ENCODE assay signal across 15 cellular contexts in genomic region chr1:84930329-84930728, GRCh38. TPM values are rescaled to one million over a fixed set of nuclear protein-coding genes. Genes with fewer than 3 reads are reported as not detected.
DNase-seq lines count a peak whose midpoint lies in the region; ATAC-seq and TF ChIP-seq lines count a peak whose summit lies in the region.
"Had no signal": no experiment of that assay in that cellular context is flagged by ENCODE, and none has a peak within 500 bp of the region (broad histone marks: within the 10 kb centered on the region; RNA-seq: fewer than 3 reads in every experiment).

No MANE protein-coding gene starts in this region.

- no peak overlapping the region for H3K4me3 Mint-ChIP-seq in activated CD4-positive, alpha-beta T cell treated with anti-CD3 and anti-CD28 coated beads, Interleukin-2, amount 10 ng/mL, durations not matched to agents 7 days and 5 days
- H3K4me3 Mint-ChIP-seq in MCF 10A (ENCODE audit: unreplicated experiment): no peak overlapping the region
- no peak overlapping the region for H3K4me3 Mint-ChIP-seq in WTC11
- no peak overlapping the region for H3K4me3 Mint-ChIP-seq in progenitor cell of endocrine pancreas (ENCODE audit: low read depth)
- H3K4me3 Mint-ChIP-seq: CD14-positive monocyte; CD8-positive, alpha-beta memory T cell; GM23338 had no signal

- H3K9me3 Mint-ChIP-seq in activated CD4-positive, alpha-beta T cell treated with anti-CD3 and anti-CD28 coated beads, Interleukin-2, amount 10 ng/mL, durations not matched to agents 7 days and 5 days: no peaks in the 10 kb centered on the region
- H3K9me3 Mint-ChIP-seq in MCF 10A (ENCODE audit: unreplicated experiment): no peaks in the 10 kb centered on the region
- no peaks in the 10 kb centered on the region for H3K9me3 Mint-ChIP-seq in WTC11
- H3K9me3 Mint-ChIP-seq in progenitor cell of endocrine pancreas (ENCODE audit: low read depth): no peaks in the 10 kb centered on the region
- H3K9me3 Mint-ChIP-seq: CD14-positive monocyte; CD8-positive, alpha-beta memory T cell; GM23338 had no signal

- no peak overlapping the region for H3K4me3 ChIP-seq in mammary epithelial cell (replicated peaks in 1 of 3; ENCODE audit: insufficient read depth in 1 of 3, low read depth in 2 of 3, low read length in 3 of 3)
- H3K4me3 ChIP-seq: GM23338 had no signal

- no peaks in the 10 kb centered on the region for H3K79me2 ChIP-seq in mammary epithelial cell (ENCODE audit: insufficient read depth, low read length)

- no peaks in the 10 kb centered on the region for H3K27me3 Mint-ChIP-seq in activated CD4-positive, alpha-beta T cell treated with anti-CD3 and anti-CD28 coated beads, Interleukin-2, amount 10 ng/mL, durations not matched to agents 7 days and 5 days
- H3K27me3 Mint-ChIP-seq in MCF 10A (ENCODE audit: insufficient read depth, unreplicated experiment) (no peaks in the 10 kb centered on the region), WTC11 (ENCODE audit: low read depth) (no peaks in the 10 kb centered on the region; the same call in 1 of the 2 replicates), progenitor cell of endocrine pancreas (peaks cover 3% of the 10 kb centered on the region)
- H3K27me3 Mint-ChIP-seq: CD8-positive, alpha-beta memory T cell had no signal

- H3K4me2 ChIP-seq in mammary epithelial cell (ENCODE audit: insufficient read depth, low read depth, low read length): no peak overlapping the region
- H3K4me2 ChIP-seq: GM23338 had no signal

- peaks cover 3% of the 10 kb centered on the region for H3K36me3 Mint-ChIP-seq in activated CD4-positive, alpha-beta T cell treated with anti-CD3 and anti-CD28 coated beads, Interleukin-2, amount 10 ng/mL, durations not matched to agents 7 days and 5 days (ENCODE audit: low read depth)
- H3K36me3 Mint-ChIP-seq in MCF 10A (ENCODE audit: insufficient read depth, unreplicated experiment) (no peaks in the 10 kb centered on the region), WTC11 (no peaks in the 10 kb centered on the region), progenitor cell of endocrine pancreas (ENCODE audit: insufficient read depth) (no peaks in the 10 kb centered on the region)
- H3K36me3 Mint-ChIP-seq: CD14-positive monocyte had no signal

- BruUV-seq in mammary epithelial cell (replicated peaks; lab: Mats Ljungman, UMichigan) (no TSS peak), MCF 10A (replicated peaks; lab: Mats Ljungman, UMichigan) (no TSS peak)

- dilution Hi-C loops in mammary epithelial cell (cut with HindIII; ENCODE audit: low sequenced_read_pairs): no loop called here

- ATAC-seq in WTC11 (no peak), esophagus mucosa (no peak)
- ATAC-seq: GM23338 had no signal

- peak overlapping the region; percentile 3 for H2AFZ ChIP-seq in mammary epithelial cell (ENCODE audit: low read depth, low read length)
- H2AFZ ChIP-seq: GM23338 had no signal

- no peak overlapping the region for H3K27ac ChIP-seq in mammary epithelial cell (ENCODE audit: insufficient read depth, low read depth, low read length)
- H3K27ac ChIP-seq: 22Rv1 had no signal

- no peaks in the 10 kb centered on the region for H3K36me3 ChIP-seq in mammary epithelial cell (ENCODE audit: insufficient read depth, low read length)

- H3K4me1 Mint-ChIP-seq in activated CD4-positive, alpha-beta T cell treated with anti-CD3 and anti-CD28 coated beads, Interleukin-2, amount 10 ng/mL, durations not matched to agents 7 days and 5 days: peaks cover 20% of the 10 kb centered on the region
- no peaks in the 10 kb centered on the region for H3K4me1 Mint-ChIP-seq in MCF 10A (ENCODE audit: insufficient read depth, unreplicated experiment)
- H3K4me1 Mint-ChIP-seq in WTC11: peaks cover 17% of the 10 kb centered on the region
- peaks cover 6% of the 10 kb centered on the region for H3K4me1 Mint-ChIP-seq in progenitor cell of endocrine pancreas (ENCODE audit: low read depth)
- H3K4me1 Mint-ChIP-seq: CD14-positive monocyte had no signal

- 91% methylated on average over 3 of the region's 4 CpGs for WGBS in mammary epithelial cell (ENCODE audit: low coverage, missing lambda C conversion rate)

- no peaks in the 10 kb centered on the region for H3K27me3 ChIP-seq in mammary epithelial cell (ENCODE audit: insufficient read depth, low read length)

- no peak overlapping the region for H3K27ac Mint-ChIP-seq in activated CD4-positive, alpha-beta T cell treated with anti-CD3 and anti-CD28 coated beads, Interleukin-2, amount 10 ng/mL, durations not matched to agents 7 days and 5 days
- H3K27ac Mint-ChIP-seq in MCF 10A (ENCODE audit: low read depth, unreplicated experiment) (no peak overlapping the region), WTC11 (0 out of 2 replicates have a peak overlapping the region, but pooled peaks have one; percentile 34), progenitor cell of endocrine pancreas (no peak overlapping the region)
- H3K27ac Mint-ChIP-seq: CD14-positive monocyte, GM23338 had no signal

- no peaks in the 10 kb centered on the region for H3K4me1 ChIP-seq in mammary epithelial cell (ENCODE audit: insufficient read depth, low read length)
- H3K4me1 ChIP-seq: Caco-2 had no signal

- intact Hi-C loops in mammary epithelial cell (cut with micrococcal nuclease): loop anchor here (10.0 kb wide), 2 partner anchors 266 to 996 kb away; no protein-coding TSS in a partner anchor
- intact Hi-C loops in MCF 10A (cut with micrococcal nuclease): no loop called here

- H3K9ac ChIP-seq in mammary epithelial cell (ENCODE audit: insufficient read depth, low read length): no peak overlapping the region

- TF ChIP-seq CTCF in mammary epithelial cell (conservative IDR thresholded peaks at IDR 0.05 in 1 of 2, IDR thresholded peaks at IDR 0.05 in 1 of 2; ENCODE audit: extremely low read depth in 1 of 2, insufficient read depth in 1 of 2, low read depth in 1 of 2, low read length in 2 of 2): no peak
- no peak for TF ChIP-seq CTCF in MCF 10A (IDR thresholded peaks at IDR 0.05; ENCODE audit: unreplicated experiment)
- no peak for TF ChIP-seq CTCF in WTC11 (IDR thresholded peaks at IDR 0.05)
- no peak for TF ChIP-seq CTCF in progenitor cell of endocrine pancreas (IDR thresholded peaks at IDR 0.05; ENCODE audit: unreplicated experiment)

- H4K20me1 ChIP-seq in mammary epithelial cell (ENCODE audit: insufficient read depth, low read length): no peaks in the 10 kb centered on the region

- DNase-seq in activated CD4-positive, alpha-beta T cell treated with anti-CD3 and anti-CD28 coated beads, Interleukin-2, amount 10 ng/mL, durations not matched to agents 7 days and 5 days: peak; percentile 12
- no peak for DNase-seq in activated CD4-positive, alpha-beta T cell treated with anti-CD3 and anti-CD28 coated beads for 48 hours
- DNase-seq in mammary epithelial cell: no peak
- DNase-seq in MCF 10A (ENCODE audit: unreplicated experiment): no peak
- DNase-seq in WTC11 (ENCODE audit: low spot score): no peak
- no peak for DNase-seq in NCI-H1436 treated with DMSO at 0.1 percent for 48 hours (lab: John Stamatoyannopoulos, UW)
- DNase-seq in progenitor cell of endocrine pancreas (ENCODE audit: low spot score, unreplicated experiment): no peak
- DNase-seq: Caco-2, GF-D8, H7 had no signal

- in situ Hi-C loops in mammary epithelial cell (cut with MboI; ENCODE audit: low sequenced_read_pairs in 2 of 2): loop anchor here in 1 of 2 donors (10.0 to 25.0 kb wide), 3 partner anchors 293 to 768 kb away; no protein-coding TSS in a partner anchor

- no peaks in the 10 kb centered on the region for H3K9me3 ChIP-seq in mammary epithelial cell (replicated peaks; ENCODE audit: insufficient read depth, low read length)
- H3K9me3 ChIP-seq: Caco-2 had no signal

- POLR2A ChIA-PET in activated CD4-positive, alpha-beta T cell treated with anti-CD3 and anti-CD28 coated beads, Interleukin-2, amount 10 ng/mL, durations not matched to agents 7 days and 5 days (lab: Charles Lee): no interaction called here
- POLR2A ChIA-PET in MCF 10A (lab: Yijun Ruan, JAX) (interaction anchor here (0.6 kb wide), 1 partner anchor 853 kb away, joined by 3 read pairs; no protein-coding TSS in a partner anchor), WTC11 (lab: Charles Lee) (no interaction called here)

- CTCF ChIA-PET in activated CD4-positive, alpha-beta T cell treated with anti-CD3 and anti-CD28 coated beads, Interleukin-2, amount 10 ng/mL, durations not matched to agents 7 days and 5 days (lab: Charles Lee): interaction anchor here (0.9 kb wide), 1 partner anchor 329 kb away, joined by 3 read pairs; the partner anchor contains the start of gene C1orf52
- CTCF ChIA-PET in mammary epithelial cell (lab: Charles Lee; ENCODE audit: low non-redundant PET) (no interaction called here), MCF 10A (lab: Yijun Ruan, JAX) (interaction anchor here (0.6 kb wide), 2 partner anchors 497 to 798 kb away, joined by 3 read pairs; no protein-coding TSS in a partner anchor), WTC11 (lab: Charles Lee) (interaction anchor here (1.6 kb wide), 1 partner anchor 329 kb away, joined by 3 read pairs; the partner anchor contains the start of gene C1orf52)

TF ChIP-seq in WTC11, 78 proteins besides CTCF, POLR2A, EP300 and RAD21 (continues in another document):
- TF ChIP-seq TP53 (CRISPR knock-in tag; IDR thresholded peaks at IDR 0.05): no peak

RNA-seq across cellular contexts. Expression of gene LPAR3, which starts 37.3 kb away (rescaled TPM):
- 1 to 10 TPM; 1.3 to 1.5 TPM for total RNA-seq in activated CD4-positive, alpha-beta T cell treated with anti-CD3 and anti-CD28 coated beads, Interleukin-2, amount 10 ng/mL, durations not matched to agents 7 days and 5 days
- 10 to 100 TPM; 14.3 to 17.2 TPM for total RNA-seq in mammary epithelial cell
- 32.7 TPM for polyA plus RNA-seq in mammary epithelial cell
- 66.6 TPM for polyA minus RNA-seq in mammary epithelial cell
- 1.0 and 1.1 TPM in 2 replicates for total RNA-seq in MCF 10A (2022)
- 26.8 to 33.3 TPM (median 27.6 TPM) in 3 replicates for total RNA-seq in WTC11 (2021)
- total RNA-seq in esophagus mucosa: 20.6 TPM
- total RNA-seq in progenitor cell of endocrine pancreas: 4.3 and 5.1 TPM in 2 replicates
- total RNA-seq: Caco-2 had no signal
- polyA plus RNA-seq: CD14-positive monocyte had no signal
